Comparison of ENCODE assay signal across 2 cellular contexts in the genomic region with DNA sequence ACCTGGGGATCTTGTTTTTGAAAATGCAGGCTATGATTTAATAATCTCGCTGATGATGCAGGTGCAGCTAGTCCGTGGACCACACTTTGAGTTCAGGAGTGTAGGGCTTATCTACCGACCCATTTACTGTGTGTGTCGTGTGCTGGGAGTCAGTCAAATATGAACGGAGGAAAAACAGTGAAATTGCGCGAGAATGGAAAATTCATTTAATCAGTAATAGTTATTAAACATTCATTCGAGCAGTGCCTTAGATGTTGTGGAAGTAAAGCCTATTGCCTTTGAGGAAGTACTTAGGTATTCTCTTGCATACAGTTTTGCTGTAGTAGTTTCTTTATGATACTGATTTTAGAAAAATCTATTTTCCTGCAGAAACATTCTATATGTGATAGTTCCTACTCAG.
TF ChIP-seq lines count a peak whose summit lies in the region.

No MANE protein-coding gene starts in this region.

TF ChIP-seq in A549, 52 proteins besides CTCF, POLR2A, EP300 and RAD21 (continued from another document):
- TF ChIP-seq, protein P1, sequence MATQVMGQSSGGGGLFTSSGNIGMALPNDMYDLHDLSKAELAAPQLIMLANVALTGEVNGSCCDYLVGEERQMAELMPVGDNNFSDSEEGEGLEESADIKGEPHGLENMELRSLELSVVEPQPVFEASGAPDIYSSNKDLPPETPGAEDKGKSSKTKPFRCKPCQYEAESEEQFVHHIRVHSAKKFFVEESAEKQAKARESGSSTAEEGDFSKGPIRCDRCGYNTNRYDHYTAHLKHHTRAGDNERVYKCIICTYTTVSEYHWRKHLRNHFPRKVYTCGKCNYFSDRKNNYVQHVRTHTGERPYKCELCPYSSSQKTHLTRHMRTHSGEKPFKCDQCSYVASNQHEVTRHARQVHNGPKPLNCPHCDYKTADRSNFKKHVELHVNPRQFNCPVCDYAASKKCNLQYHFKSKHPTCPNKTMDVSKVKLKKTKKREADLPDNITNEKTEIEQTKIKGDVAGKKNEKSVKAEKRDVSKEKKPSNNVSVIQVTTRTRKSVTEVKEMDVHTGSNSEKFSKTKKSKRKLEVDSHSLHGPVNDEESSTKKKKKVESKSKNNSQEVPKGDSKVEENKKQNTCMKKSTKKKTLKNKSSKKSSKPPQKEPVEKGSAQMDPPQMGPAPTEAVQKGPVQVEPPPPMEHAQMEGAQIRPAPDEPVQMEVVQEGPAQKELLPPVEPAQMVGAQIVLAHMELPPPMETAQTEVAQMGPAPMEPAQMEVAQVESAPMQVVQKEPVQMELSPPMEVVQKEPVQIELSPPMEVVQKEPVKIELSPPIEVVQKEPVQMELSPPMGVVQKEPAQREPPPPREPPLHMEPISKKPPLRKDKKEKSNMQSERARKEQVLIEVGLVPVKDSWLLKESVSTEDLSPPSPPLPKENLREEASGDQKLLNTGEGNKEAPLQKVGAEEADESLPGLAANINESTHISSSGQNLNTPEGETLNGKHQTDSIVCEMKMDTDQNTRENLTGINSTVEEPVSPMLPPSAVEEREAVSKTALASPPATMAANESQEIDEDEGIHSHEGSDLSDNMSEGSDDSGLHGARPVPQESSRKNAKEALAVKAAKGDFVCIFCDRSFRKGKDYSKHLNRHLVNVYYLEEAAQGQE (IDR thresholded peaks at IDR 0.05) = no peak

TF ChIP-seq in K562, 482 proteins besides CTCF, POLR2A, EP300 and RAD21 (continued from another document):
- TF ChIP-seq, protein P2, sequence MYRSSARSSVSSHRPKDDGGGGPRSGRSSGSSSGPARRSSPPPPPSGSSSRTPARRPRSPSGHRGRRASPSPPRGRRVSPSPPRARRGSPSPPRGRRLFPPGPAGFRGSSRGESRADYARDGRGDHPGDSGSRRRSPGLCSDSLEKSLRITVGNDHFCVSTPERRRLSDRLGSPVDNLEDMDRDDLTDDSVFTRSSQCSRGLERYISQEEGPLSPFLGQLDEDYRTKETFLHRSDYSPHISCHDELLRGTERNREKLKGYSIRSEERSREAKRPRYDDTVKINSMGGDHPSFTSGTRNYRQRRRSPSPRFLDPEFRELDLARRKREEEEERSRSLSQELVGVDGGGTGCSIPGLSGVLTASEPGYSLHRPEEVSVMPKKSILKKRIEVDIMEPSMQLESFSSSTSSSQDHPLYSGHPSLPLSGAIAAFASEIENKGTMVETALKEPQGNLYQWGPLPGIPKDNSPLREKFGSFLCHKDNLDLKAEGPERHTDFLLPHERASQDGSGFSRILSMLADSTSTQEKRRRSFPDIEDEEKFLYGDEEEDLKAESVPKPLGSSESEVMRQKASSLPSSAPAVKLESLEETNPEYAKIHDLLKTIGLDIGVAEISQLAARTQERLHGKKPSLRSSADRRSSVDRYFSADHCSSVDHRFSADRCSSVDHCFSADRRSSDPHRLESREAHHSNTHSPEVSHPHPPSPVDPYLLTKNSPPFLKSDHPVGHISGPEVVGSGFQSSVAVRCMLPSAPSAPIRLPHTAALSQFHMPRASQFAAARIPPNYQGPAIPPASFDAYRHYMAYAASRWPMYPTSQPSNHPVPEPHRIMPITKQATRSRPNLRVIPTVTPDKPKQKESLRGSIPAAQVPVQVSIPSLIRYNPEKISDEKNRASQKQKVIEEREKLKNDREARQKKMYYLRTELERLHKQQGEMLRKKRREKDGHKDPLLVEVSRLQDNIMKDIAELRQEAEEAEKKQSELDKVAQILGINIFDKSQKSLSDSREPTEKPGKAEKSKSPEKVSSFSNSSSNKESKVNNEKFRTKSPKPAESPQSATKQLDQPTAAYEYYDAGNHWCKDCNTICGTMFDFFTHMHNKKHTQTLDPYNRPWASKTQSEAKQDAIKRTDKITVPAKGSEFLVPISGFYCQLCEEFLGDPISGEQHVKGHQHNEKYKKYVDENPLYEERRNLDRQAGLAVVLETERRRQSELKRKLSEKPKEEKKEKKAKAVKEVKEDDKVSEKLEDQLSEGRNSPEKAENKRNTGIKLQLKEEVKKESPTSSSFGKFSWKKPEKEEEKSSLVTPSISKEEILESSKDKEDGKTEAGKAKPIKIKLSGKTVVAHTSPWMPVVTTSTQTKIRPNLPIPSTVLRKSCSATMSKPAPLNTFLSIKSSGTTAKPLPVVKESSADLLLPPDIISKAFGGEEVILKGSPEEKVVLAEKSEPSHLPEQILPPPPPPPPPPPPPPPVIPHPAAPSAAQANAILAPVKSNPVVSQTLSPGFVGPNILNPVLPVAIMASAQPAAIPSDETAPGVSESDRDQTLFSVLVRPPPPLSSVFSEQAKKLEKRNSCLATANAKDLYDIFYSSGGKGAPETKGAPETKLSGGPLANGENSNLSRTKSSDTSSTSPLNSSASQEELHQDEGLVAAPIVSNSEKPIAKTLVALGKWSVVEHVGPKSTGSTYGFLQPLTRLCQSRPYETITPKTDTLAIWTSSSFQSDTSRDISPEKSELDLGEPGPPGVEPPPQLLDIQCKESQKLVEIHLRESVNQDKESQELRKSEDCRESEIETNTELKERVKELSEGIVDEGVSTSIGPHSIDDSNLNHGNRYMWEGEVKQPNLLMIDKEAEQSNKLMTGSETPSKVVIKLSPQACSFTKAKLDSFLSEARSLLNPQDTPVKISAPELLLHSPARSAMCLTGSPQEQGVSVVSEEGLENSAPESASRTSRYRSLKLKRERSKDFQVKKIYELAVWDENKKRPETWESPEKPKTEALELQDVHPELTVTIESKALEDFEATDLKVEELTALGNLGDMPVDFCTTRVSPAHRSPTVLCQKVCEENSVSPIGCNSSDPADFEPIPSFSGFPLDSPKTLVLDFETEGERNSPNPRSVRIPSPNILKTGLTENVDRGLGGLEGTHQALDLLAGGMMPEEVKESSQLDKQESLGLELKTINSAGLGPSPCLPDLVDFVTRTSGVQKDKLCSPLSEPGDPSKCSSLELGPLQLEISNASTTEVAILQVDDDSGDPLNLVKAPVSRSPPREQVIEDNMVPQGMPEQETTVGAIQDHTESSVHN (IDR thresholded peaks at IDR 0.05; ENCODE audit: borderline replicate concordance in 1 of 2, low read depth in 1 of 2) = no peak
- TF ChIP-seq, protein P3, sequence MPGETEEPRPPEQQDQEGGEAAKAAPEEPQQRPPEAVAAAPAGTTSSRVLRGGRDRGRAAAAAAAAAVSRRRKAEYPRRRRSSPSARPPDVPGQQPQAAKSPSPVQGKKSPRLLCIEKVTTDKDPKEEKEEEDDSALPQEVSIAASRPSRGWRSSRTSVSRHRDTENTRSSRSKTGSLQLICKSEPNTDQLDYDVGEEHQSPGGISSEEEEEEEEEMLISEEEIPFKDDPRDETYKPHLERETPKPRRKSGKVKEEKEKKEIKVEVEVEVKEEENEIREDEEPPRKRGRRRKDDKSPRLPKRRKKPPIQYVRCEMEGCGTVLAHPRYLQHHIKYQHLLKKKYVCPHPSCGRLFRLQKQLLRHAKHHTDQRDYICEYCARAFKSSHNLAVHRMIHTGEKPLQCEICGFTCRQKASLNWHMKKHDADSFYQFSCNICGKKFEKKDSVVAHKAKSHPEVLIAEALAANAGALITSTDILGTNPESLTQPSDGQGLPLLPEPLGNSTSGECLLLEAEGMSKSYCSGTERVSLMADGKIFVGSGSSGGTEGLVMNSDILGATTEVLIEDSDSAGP (CRISPR knock-in tag; IDR thresholded peaks at IDR 0.05) = no peak
